In genomic region chr17:16947470-16947869, GRCh38 we compare ENCODE assay signal across 1 cellular context.
A peak's percentile ranks its signal among the peaks of the same experiment; 100 is the strongest.
TF ChIP-seq lines count a peak whose summit lies in the region.

No MANE protein-coding gene starts in this region.

TF ChIP-seq in GM12878, 131 proteins besides CTCF, POLR2A, EP300 and RAD21:
- TF ChIP-seq MTA2 (IDR thresholded peaks at IDR 0.05; ENCODE audit: low read depth) (0 out of 2 replicates have a peak, but pooled peaks have one; percentile 12), POU2F2 (IDR thresholded peaks at IDR 0.05; ENCODE audit: borderline replicate concordance, low read depth, low read length) (peak; percentile 94), YY1 (IDR thresholded peaks at IDR 0.05; ENCODE audit: low read depth, low read length) (peak; percentile 19; the same call in 1 of the 2 replicates), CBFB (IDR thresholded peaks at IDR 0.05; ENCODE audit: low read depth) (no peak), IKZF2 (IDR thresholded peaks at IDR 0.05) (peak; percentile 49 to 64; a peak in 3 of 4 replicates), CEBPZ (IDR thresholded peaks at IDR 0.05; ENCODE audit: low read depth, low read length) (0 out of 2 replicates have a peak, but pooled peaks have one; percentile 5), BHLHE40 (IDR thresholded peaks at IDR 0.05; ENCODE audit: borderline replicate concordance in 1 of 2, low read depth in 2 of 2, low read length in 1 of 2) (peak in 1 of 2 experiments; percentile 23; a peak in 1 of 4 replicates), ZNF217 (IDR thresholded peaks at IDR 0.05) (no peak), ZNF24 (IDR thresholded peaks at IDR 0.05) (peak; percentile 58; the same call in 1 of the 2 replicates), RUNX3 (IDR thresholded peaks at IDR 0.05; ENCODE audit: low read length) (peak; percentile 94), CREB1 (IDR thresholded peaks at IDR 0.05; ENCODE audit: low read depth) (peak; percentile 51; the same call in 1 of the 2 replicates), CREM (IDR thresholded peaks at IDR 0.05; ENCODE audit: low read depth) (peak; percentile 36; the same call in 1 of the 2 replicates), GABPA (IDR thresholded peaks at IDR 0.05; ENCODE audit: low read depth) (no peak), ATF7 (IDR thresholded peaks at IDR 0.05; ENCODE audit: low read depth) (peak; percentile 75), ZNF384 (IDR thresholded peaks at IDR 0.05; ENCODE audit: borderline replicate concordance, low read depth, low read length) (peak; percentile 20; the same call in 1 of the 2 replicates), SMARCA5 (IDR thresholded peaks at IDR 0.05) (0 out of 2 replicates have a peak, but pooled peaks have one; percentile 58), IKZF1 (conservative IDR thresholded peaks at IDR 0.05) (peak; percentile 28; the same call in 1 of the 2 replicates), DPF2 (IDR thresholded peaks at IDR 0.05) (no peak), ETV6 (conservative IDR thresholded peaks at IDR 0.05 in 1 of 2, IDR thresholded peaks at IDR 0.05 in 1 of 2; ENCODE audit: borderline replicate concordance in 1 of 2, low read depth in 1 of 2) (peak in 1 of 2 experiments; percentile 34; a peak in 1 of 4 replicates), RB1 (IDR thresholded peaks at IDR 0.05; ENCODE audit: borderline replicate concordance) (no peak), RELB (IDR thresholded peaks at IDR 0.05; ENCODE audit: low read depth) (0 out of 2 replicates have a peak, but pooled peaks have one; percentile 43), ZBTB11 (CRISPR knock-in tag; IDR thresholded peaks at IDR 0.05) (no peak), ZBTB4 (CRISPR knock-in tag; IDR thresholded peaks at IDR 0.05) (no peak), SPI1 (IDR thresholded peaks at IDR 0.05; ENCODE audit: borderline replicate concordance, insufficient read depth, low read depth, low read length) (peak; percentile 25; the same call in 1 of the 2 replicates), SRF (IDR thresholded peaks at IDR 0.05; ENCODE audit: low read depth in 2 of 2, low read length in 2 of 2) (no peak), NBN (IDR thresholded peaks at IDR 0.05) (peak; percentile 31; the same call in 1 of the 2 replicates), MEF2A (IDR thresholded peaks at IDR 0.05; ENCODE audit: insufficient read depth, low read depth, low read length) (peak; percentile 73), MEF2B (IDR thresholded peaks at IDR 0.05; ENCODE audit: partially characterized antibody, poor library complexity, severe bottlenecking) (peak; percentile 73), CBX5 (IDR thresholded peaks at IDR 0.05; ENCODE audit: low read depth) (peak; percentile 54)
- TF ChIP-seq, protein P1, sequence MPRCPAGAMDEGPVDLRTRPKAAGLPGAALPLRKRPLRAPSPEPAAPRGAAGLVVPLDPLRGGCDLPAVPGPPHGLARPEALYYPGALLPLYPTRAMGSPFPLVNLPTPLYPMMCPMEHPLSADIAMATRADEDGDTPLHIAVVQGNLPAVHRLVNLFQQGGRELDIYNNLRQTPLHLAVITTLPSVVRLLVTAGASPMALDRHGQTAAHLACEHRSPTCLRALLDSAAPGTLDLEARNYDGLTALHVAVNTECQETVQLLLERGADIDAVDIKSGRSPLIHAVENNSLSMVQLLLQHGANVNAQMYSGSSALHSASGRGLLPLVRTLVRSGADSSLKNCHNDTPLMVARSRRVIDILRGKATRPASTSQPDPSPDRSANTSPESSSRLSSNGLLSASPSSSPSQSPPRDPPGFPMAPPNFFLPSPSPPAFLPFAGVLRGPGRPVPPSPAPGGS (IDR thresholded peaks at IDR 0.05; ENCODE audit: borderline replicate concordance, insufficient read depth, low read depth, low read length, poor library complexity, severe bottlenecking): no peak
- TF ChIP-seq, protein P2, sequence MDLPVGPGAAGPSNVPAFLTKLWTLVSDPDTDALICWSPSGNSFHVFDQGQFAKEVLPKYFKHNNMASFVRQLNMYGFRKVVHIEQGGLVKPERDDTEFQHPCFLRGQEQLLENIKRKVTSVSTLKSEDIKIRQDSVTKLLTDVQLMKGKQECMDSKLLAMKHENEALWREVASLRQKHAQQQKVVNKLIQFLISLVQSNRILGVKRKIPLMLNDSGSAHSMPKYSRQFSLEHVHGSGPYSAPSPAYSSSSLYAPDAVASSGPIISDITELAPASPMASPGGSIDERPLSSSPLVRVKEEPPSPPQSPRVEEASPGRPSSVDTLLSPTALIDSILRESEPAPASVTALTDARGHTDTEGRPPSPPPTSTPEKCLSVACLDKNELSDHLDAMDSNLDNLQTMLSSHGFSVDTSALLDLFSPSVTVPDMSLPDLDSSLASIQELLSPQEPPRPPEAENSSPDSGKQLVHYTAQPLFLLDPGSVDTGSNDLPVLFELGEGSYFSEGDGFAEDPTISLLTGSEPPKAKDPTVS (IDR thresholded peaks at IDR 0.05; ENCODE audit: low read depth, low read length): no peak
- TF ChIP-seq, protein P3, sequence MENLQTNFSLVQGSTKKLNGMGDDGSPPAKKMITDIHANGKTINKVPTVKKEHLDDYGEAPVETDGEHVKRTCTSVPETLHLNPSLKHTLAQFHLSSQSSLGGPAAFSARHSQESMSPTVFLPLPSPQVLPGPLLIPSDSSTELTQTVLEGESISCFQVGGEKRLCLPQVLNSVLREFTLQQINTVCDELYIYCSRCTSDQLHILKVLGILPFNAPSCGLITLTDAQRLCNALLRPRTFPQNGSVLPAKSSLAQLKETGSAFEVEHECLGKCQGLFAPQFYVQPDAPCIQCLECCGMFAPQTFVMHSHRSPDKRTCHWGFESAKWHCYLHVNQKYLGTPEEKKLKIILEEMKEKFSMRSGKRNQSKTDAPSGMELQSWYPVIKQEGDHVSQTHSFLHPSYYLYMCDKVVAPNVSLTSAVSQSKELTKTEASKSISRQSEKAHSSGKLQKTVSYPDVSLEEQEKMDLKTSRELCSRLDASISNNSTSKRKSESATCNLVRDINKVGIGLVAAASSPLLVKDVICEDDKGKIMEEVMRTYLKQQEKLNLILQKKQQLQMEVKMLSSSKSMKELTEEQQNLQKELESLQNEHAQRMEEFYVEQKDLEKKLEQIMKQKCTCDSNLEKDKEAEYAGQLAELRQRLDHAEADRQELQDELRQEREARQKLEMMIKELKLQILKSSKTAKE (IDR thresholded peaks at IDR 0.05; ENCODE audit: low read depth, poor library complexity, severe bottlenecking): peak; percentile 82
